ENCODE assay signal across 8 cellular contexts in the genomic region with DNA sequence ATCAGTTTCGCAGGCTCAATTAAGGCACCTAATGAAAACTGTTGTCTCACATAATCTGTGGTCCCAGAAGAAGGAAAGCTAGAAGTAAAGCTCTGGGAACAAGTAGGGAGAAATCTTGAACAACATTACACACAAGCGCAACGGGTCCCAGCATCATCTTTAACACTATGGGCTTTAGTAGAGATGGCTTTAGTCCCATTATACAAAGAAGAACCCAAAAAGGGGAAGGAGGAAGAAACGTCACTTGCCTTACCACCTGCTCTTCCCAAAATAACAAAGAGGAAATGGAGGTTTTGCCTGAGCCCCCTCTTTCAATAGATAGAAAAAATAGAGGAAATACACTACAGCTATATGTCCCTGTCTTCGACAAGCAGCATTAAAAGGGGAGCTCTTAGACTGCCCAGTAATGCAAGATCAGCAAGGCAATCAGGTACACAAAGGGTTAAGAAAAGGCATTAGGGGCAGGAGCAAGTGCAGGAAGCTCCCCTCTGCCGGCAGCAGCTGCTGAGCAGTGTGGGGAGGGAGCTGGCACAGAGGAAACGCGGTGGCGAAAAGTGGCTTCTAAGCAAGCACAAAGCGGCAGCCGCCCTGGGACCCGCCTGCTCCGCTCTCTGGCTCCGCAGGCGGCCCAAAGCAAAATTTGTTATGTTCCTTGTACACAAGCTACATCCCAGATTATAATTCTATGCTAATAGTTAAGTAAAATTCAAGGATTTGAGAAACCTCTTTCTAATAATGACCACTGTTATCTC.
A peak's percentile ranks its signal among the peaks of the same experiment; 100 is the strongest.
DNase-seq lines count a peak whose midpoint lies in the region; ATAC-seq and TF ChIP-seq lines count a peak whose summit lies in the region.
"Not testable (repeated sequence)": the region's sequence is repeated elsewhere in the genome, so short reads cannot be mapped to it uniquely, and the experiment has no call there.

No MANE protein-coding gene starts in this region.

- H3K9me3 Mint-ChIP-seq in activated T-cell treated with anti-CD3 and anti-CD28 coated beads, Interleukin-2, amount 50 U/mL, for 72 hours, result not testable (repeated sequence)

- not testable (repeated sequence) for H3F3A ChIP-seq in MM.1S (ENCODE audit: insufficient read depth, low read length)

- not testable (repeated sequence) for H2AFZ ChIP-seq in MM.1S (ENCODE audit: low read length)

- DNase-seq in MM.1S (peak; percentile 24), UCSD-AML1 (lab: John Stamatoyannopoulos, UW; ENCODE audit: unreplicated experiment) (peak; percentile 48), left ventricle myocardium superior (peak; percentile 23)
- peak; percentile 15 to 21 for DNase-seq in activated T-cell treated with anti-CD3 and anti-CD28 coated beads, Interleukin-2, amount 50 U/mL, for 72 hours

- H3K27ac ChIP-seq in MM.1S (ENCODE audit: low read length), result not testable (repeated sequence)
- H3K27ac ChIP-seq in thymus (ENCODE audit: low read depth), result peak overlapping the region; percentile 70

- not testable (repeated sequence) for H3K9me3 ChIP-seq in MM.1S (replicated peaks; ENCODE audit: insufficient read depth, low read length); thymus (ENCODE audit: control insufficient read depth)

- H3K79me2 ChIP-seq in MM.1S (ENCODE audit: low read length), result not testable (repeated sequence)

- ATAC-seq in GM21515 (IDR thresholded peaks at IDR 0.05; ENCODE audit: unreplicated experiment) (peak; percentile 36), HG03025 (IDR thresholded peaks at IDR 0.05; ENCODE audit: low FRiP score, unreplicated experiment) (peak; percentile 51)
- ATAC-seq in activated T-cell treated with anti-CD3 and anti-CD28 coated beads, Interleukin-2, amount 50 U/mL, for 72 hours (replicated peaks in 1 of 2), result peak; percentile 34 to 51
- not testable (repeated sequence) for ATAC-seq in left ventricle myocardium superior

- not testable (repeated sequence) for H3K4me1 ChIP-seq in MM.1S (ENCODE audit: low read length); thymus (ENCODE audit: control insufficient read depth, insufficient read depth, low read length)

- H3K9me2 ChIP-seq in MM.1S (replicated peaks; ENCODE audit: insufficient read depth, low read length), result not testable (repeated sequence)

- not testable (repeated sequence) for H3K9ac ChIP-seq in MM.1S (ENCODE audit: low read length)

- not testable (repeated sequence) for H3K36me3 ChIP-seq in MM.1S (replicated peaks; ENCODE audit: insufficient read depth, low read length); thymus (ENCODE audit: control insufficient read depth, insufficient read depth)

- not testable (repeated sequence) for TF ChIP-seq CTCF in MM.1S (IDR thresholded peaks at IDR 0.05; ENCODE audit: low read length)

- not testable (repeated sequence) for H3K4me3 Mint-ChIP-seq in activated T-cell treated with anti-CD3 and anti-CD28 coated beads, Interleukin-2, amount 50 U/mL, for 72 hours

- not testable (repeated sequence) for H3K36me3 Mint-ChIP-seq in activated T-cell treated with anti-CD3 and anti-CD28 coated beads, Interleukin-2, amount 50 U/mL, for 72 hours (ENCODE audit: insufficient read depth in 2 of 2)

- H4K20me1 ChIP-seq in MM.1S (ENCODE audit: insufficient read depth, low read length), result not testable (repeated sequence)

- H3K27me3 Mint-ChIP-seq in activated T-cell treated with anti-CD3 and anti-CD28 coated beads, Interleukin-2, amount 50 U/mL, for 72 hours (ENCODE audit: low read depth), result not testable (repeated sequence)

- WGBS in thymus, result 6% methylated on average over 15 of the region's 15 CpGs

- not testable (repeated sequence) for H3K27ac Mint-ChIP-seq in activated T-cell treated with anti-CD3 and anti-CD28 coated beads, Interleukin-2, amount 50 U/mL, for 72 hours

- not testable (repeated sequence) for H3K27me3 ChIP-seq in MM.1S (replicated peaks; ENCODE audit: insufficient read depth, low read length); thymus (ENCODE audit: control insufficient read depth, insufficient read depth)

- not testable (repeated sequence) for H3K4me3 ChIP-seq in MM.1S (ENCODE audit: low read length); thymus (ENCODE audit: low read length)

- intact Hi-C loops in left ventricle myocardium superior (cut with micrococcal nuclease), result not testable (repeated sequence)

- TF ChIP-seq POLR2A in GM18526 (IDR thresholded peaks at IDR 0.05; ENCODE audit: extremely low read depth, insufficient read length), result peak; percentile 18

- H3K4me2 ChIP-seq in MM.1S (ENCODE audit: low read depth, low read length), result not testable (repeated sequence)

- H3K4me1 Mint-ChIP-seq in activated T-cell treated with anti-CD3 and anti-CD28 coated beads, Interleukin-2, amount 50 U/mL, for 72 hours (ENCODE audit: low read depth), result peaks cover 12% of the 10 kb centered on the region
